Comparison of ENCODE assay signal across 8 cellular contexts in genomic region chr13:87671824-87672603, GRCh38. TPM values are rescaled to one million over a fixed set of nuclear protein-coding genes. Genes with fewer than 3 reads are reported as not detected.
DNase-seq lines count a peak whose midpoint lies in the region; ATAC-seq and TF ChIP-seq lines count a peak whose summit lies in the region.

No MANE protein-coding gene starts in this region.

- H3K4me3 ChIP-seq in AG10803 (ENCODE audit: low read length) (peak overlapping the region; percentile 53), body of pancreas (peak overlapping the region; percentile 13 to 39)

- TF ChIP-seq CTCF in AG10803 (conservative IDR thresholded peaks at IDR 0.05; ENCODE audit: low read length) (no peak), body of pancreas (IDR thresholded peaks at IDR 0.05) (no peak)

- TF ChIP-seq POLR2A in body of pancreas (IDR thresholded peaks at IDR 0.05), result no peak

- no peaks in the 10 kb centered on the region for H3K36me3 ChIP-seq in body of pancreas (replicated peaks in 1 of 2; ENCODE audit: insufficient read depth in 1 of 2, low read depth in 2 of 2)

- intact Hi-C loops in body of pancreas (cut with DNase I), result no loop called here

- no peak for DNase-seq in AG10803 (ENCODE audit: low read depth)
- DNase-seq in HK-2 (ENCODE audit: unreplicated experiment), result peak; percentile 39
- peak in 1 of 4 donors; percentile 10 for DNase-seq in body of pancreas
- peak; percentile 61 for DNase-seq in left kidney (ENCODE audit: low read depth, low spot score)
- peak in 10 of 49 donors; percentile 14 to 59 (median 38) for DNase-seq in substantia nigra (lab: John Stamatoyannopoulos, UW)
- no peak for DNase-seq in stimulated activated CD4-positive, alpha-beta T cell treated with anti-CD3 and anti-CD28 coated beads, Interleukin-4, amount 100 ng/mL, for 1 hour
- no peak for DNase-seq in iPS-NIHi7 (ENCODE audit: extremely low spot score)

- H3K27ac ChIP-seq in body of pancreas, result peak overlapping the region in 2 of 4 donors; percentile 17 to 68
- H3K27ac ChIP-seq in substantia nigra (ENCODE audit: low read depth, low read length, poor library complexity, severe bottlenecking), result peak overlapping the region; percentile 77

- no peak for ATAC-seq in body of pancreas
- ATAC-seq in GM19452 (IDR thresholded peaks at IDR 0.05; ENCODE audit: unreplicated experiment), result no peak

- peaks cover 31% of the 10 kb centered on the region for H3K4me1 ChIP-seq in body of pancreas

- 1 to 2% methylated on average over 25 to 60 of the region's 81 CpGs for WGBS in body of pancreas, 2 donors

- H3K27me3 ChIP-seq in body of pancreas, result peaks cover 0 to 31% of the 10 kb centered on the region in 2 donors

- H3K9me3 ChIP-seq in body of pancreas, result no peaks in the 10 kb centered on the region

RNA-seq across cellular contexts. Expression of gene SLITRK5, which starts 0.8 kb away (rescaled TPM):
- total RNA-seq in body of pancreas, result under 1 TPM; under 0.01 to 0.33 TPM

Comparison
In these comparisons a context has a peak if more than half of its experiments do, and no peak if none do; other contexts are left out.
1. DNase-seq: peak in HK-2 (single experiment) and left kidney (single experiment); none in AG10803 (single experiment), stimulated activated CD4-positive, alpha-beta T cell treated with anti-CD3 and anti-CD28 coated beads, Interleukin-4, amount 100 ng/mL, for 1 hour (single experiment) and iPS-NIHi7 (single experiment).